Comparison of ENCODE assay signal across 1 cellular context in genomic region chr2:96009833-96010232, GRCh38.
TF ChIP-seq lines count a peak whose summit lies in the region.

No MANE protein-coding gene starts in this region.

TF ChIP-seq in H1, 55 proteins besides CTCF, POLR2A, EP300 and RAD21:
- peak; percentile 31 for TF ChIP-seq KDM4A (IDR thresholded peaks at IDR 0.05; ENCODE audit: low read depth, low read length, severe bottlenecking)
